Comparison of ENCODE assay signal across 25 cellular contexts in the genomic region with DNA sequence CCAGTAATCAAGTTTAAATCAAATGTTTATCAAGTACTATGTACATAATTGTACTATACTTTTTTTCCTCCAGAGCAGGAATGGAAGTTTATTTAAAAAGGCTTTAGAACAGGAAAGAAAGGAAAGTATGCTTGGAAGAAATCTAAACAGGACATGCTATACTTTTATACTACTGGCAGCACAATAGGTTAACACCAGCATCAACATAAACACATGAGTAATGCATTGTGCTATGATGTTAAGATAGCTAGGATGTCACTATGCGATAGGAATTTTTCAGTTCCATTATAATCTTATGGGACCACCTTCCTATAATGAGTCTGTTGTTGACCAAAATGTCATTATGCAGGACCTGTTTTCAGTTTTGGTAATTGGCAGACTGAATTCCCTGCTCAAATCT. TPM values are rescaled to one million over a fixed set of nuclear protein-coding genes. Genes with fewer than 3 reads are reported as not detected.
"Had no signal": no experiment of that assay in that cellular context is flagged by ENCODE, and none has a peak within 500 bp of the region (broad histone marks: within the 10 kb centered on the region; RNA-seq: fewer than 3 reads in every experiment).

No MANE protein-coding gene starts in this region.

- H3K9me3 Mint-ChIP-seq: activated CD8-positive, alpha-beta T cell treated with anti-CD3 and anti-CD28 coated beads for 36 hours; activated naive CD4-positive, alpha-beta T cell treated with anti-CD3 and anti-CD28 coated beads, Interleukin-2, amount 10 ng/mL, durations not matched to agents 7 days and 5 days; activated naive CD8-positive, alpha-beta T cell treated with anti-CD3 and anti-CD28 coated beads for 36 hours; activated T-helper 2 cell treated with anti-CD3 and anti-CD28 coated beads, Interferon-gamma antibody, Interleukin-2, Interleukin-4, amounts not matched to agents 10 μg/mL and 5 μg/mL and 100 μg/mL, durations not matched to agents 14 hours and 24 hours and 36 hours had no signal

- H3K27ac ChIP-seq: adrenal gland, breast epithelium, Peyer's patch, VCaP had no signal

- ATAC-seq: activated CD4-positive, alpha-beta T cell treated with anti-CD3 and anti-CD28 coated beads for 36 hours; activated CD8-positive, alpha-beta T cell treated with anti-CD3 and anti-CD28 coated beads for 36 hours; activated T-cell treated with anti-CD3 and anti-CD28 coated beads, Interleukin-2, amount 50 U/mL, for 72 hours; T-cell had no signal

- H3K4me3 Mint-ChIP-seq: activated CD4-positive, alpha-beta T cell treated with anti-CD3 and anti-CD28 coated beads for 36 hours; activated CD8-positive, alpha-beta T cell treated with anti-CD3 and anti-CD28 coated beads for 36 hours; activated naive CD4-positive, alpha-beta T cell treated with anti-CD3 and anti-CD28 coated beads, Interleukin-2, amount 10 ng/mL, durations not matched to agents 7 days and 5 days; activated naive CD8-positive, alpha-beta T cell treated with anti-CD3 and anti-CD28 coated beads for 36 hours; activated T-cell treated with anti-CD3 and anti-CD28 coated beads, Interleukin-2, amount 50 U/mL, for 72 hours; T-cell had no signal

- H3K4me1 Mint-ChIP-seq: activated CD4-positive, alpha-beta T cell treated with anti-CD3 and anti-CD28 coated beads for 36 hours; activated naive CD4-positive, alpha-beta T cell treated with anti-CD3 and anti-CD28 coated beads, Interleukin-2, amount 10 ng/mL, durations not matched to agents 7 days and 5 days; activated naive CD8-positive, alpha-beta T cell treated with anti-CD3 and anti-CD28 coated beads for 36 hours; T-cell had no signal

- H3K27me3 ChIP-seq: adrenal gland, breast epithelium, Peyer's patch had no signal

- H3K36me3 ChIP-seq: adrenal gland, breast epithelium, Peyer's patch had no signal

- H3K4me1 ChIP-seq: adrenal gland, breast epithelium, Peyer's patch had no signal

- H3K36me3 Mint-ChIP-seq: activated naive CD4-positive, alpha-beta T cell treated with anti-CD3 and anti-CD28 coated beads, Interleukin-2, amount 10 ng/mL, durations not matched to agents 7 days and 5 days had no signal

- H3K27me3 Mint-ChIP-seq: activated CD4-positive, alpha-beta T cell treated with anti-CD3 and anti-CD28 coated beads for 36 hours; activated CD8-positive, alpha-beta T cell treated with anti-CD3 and anti-CD28 coated beads for 36 hours; activated naive CD4-positive, alpha-beta T cell treated with anti-CD3 and anti-CD28 coated beads, Interleukin-2, amount 10 ng/mL, durations not matched to agents 7 days and 5 days; activated naive CD8-positive, alpha-beta T cell treated with anti-CD3 and anti-CD28 coated beads for 36 hours; T-cell had no signal

- DNase-seq: activated CD4-positive, alpha-beta T cell treated with anti-CD3 and anti-CD28 coated beads for 36 hours; activated CD4-positive, alpha-beta T cell treated with anti-CD3 and anti-CD28 coated beads, Interleukin-2, amount 50 U/mL, for 1 hour; activated CD8-positive, alpha-beta memory T cell treated with anti-CD3 and anti-CD28 coated beads, Interleukin-2, amount 50 U/mL, for 4 hours; activated CD8-positive, alpha-beta T cell treated with anti-CD3 and anti-CD28 coated beads for 36 hours; activated gamma-delta T cell treated with Interleukin-2 at 50 U/mL for 16 hours; activated naive CD4-positive, alpha-beta T cell treated with anti-CD3 and anti-CD28 coated beads, Interleukin-2, amount 10 ng/mL, durations not matched to agents 7 days and 5 days; activated naive CD8-positive, alpha-beta T cell treated with anti-CD3 and anti-CD28 coated beads for 36 hours; activated T-cell treated with anti-CD3 and anti-CD28 coated beads, Interleukin-2, amount 50 U/mL, for 72 hours; adrenal gland; anterior cingulate cortex; caudate nucleus; NCI-H1105 treated with DMSO at 0.1 percent for 48 hours; NCI-H1436 treated with DMSO at 0.1 percent for 48 hours; NCI-H187; NCI-H2081; NCI-H446; NCI-H524; Peyer's patch; SHP77; T-cell; T-helper 2 cell; T1000 had no signal

- H3K27ac Mint-ChIP-seq: activated CD4-positive, alpha-beta T cell treated with anti-CD3 and anti-CD28 coated beads for 36 hours; activated CD8-positive, alpha-beta T cell treated with anti-CD3 and anti-CD28 coated beads for 36 hours; activated naive CD4-positive, alpha-beta T cell treated with anti-CD3 and anti-CD28 coated beads, Interleukin-2, amount 10 ng/mL, durations not matched to agents 7 days and 5 days; activated naive CD8-positive, alpha-beta T cell treated with anti-CD3 and anti-CD28 coated beads for 36 hours; activated T-cell treated with anti-CD3 and anti-CD28 coated beads, Interleukin-2, amount 50 U/mL, for 72 hours; activated T-helper 2 cell treated with anti-CD3 and anti-CD28 coated beads, Interferon-gamma antibody, Interleukin-2, Interleukin-4, amounts not matched to agents 10 μg/mL and 5 μg/mL and 100 μg/mL, durations not matched to agents 14 hours and 24 hours and 36 hours; T-cell had no signal

- H3K4me3 ChIP-seq: adrenal gland, breast epithelium, Peyer's patch had no signal

- H3K9me3 ChIP-seq: adrenal gland, breast epithelium, Peyer's patch had no signal

RNA-seq across cellular contexts. Expression of a gene that starts 41.5 kb away (rescaled TPM):
- total RNA-seq: activated naive CD8-positive, alpha-beta T cell treated with anti-CD3 and anti-CD28 coated beads for 36 hours had no signal
